In the genomic region with DNA sequence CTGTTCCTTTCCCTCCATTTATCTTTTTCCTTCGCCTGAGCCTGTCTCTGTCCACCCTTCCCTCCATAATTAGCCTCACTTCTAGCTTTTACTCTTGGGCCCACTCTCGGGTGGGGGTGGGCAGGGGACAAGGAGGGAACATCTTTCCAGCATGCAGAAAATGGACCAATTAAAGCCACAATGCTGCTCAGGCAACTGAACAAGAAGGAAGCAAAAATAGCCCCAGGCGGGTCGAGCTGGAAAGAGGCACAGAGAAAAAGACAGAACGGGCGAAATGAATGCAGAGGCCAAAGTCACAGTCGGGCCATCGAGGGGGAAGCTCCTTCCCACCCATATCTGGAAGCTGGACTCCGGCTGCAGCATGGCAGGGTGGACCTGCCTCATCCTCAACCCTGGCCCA, we compare ENCODE assay signal across 19 cellular contexts. TPM values are rescaled to one million over a fixed set of nuclear protein-coding genes. Genes with fewer than 3 reads are reported as not detected.
A peak's percentile ranks its signal among the peaks of the same experiment; 100 is the strongest.
DNase-seq lines count a peak whose midpoint lies in the region; ATAC-seq and TF ChIP-seq lines count a peak whose summit lies in the region.
"Had no signal": no experiment of that assay in that cellular context is flagged by ENCODE, and none has a peak within 500 bp of the region (broad histone marks: within the 10 kb centered on the region; RNA-seq: fewer than 3 reads in every experiment).

No MANE protein-coding gene starts in this region.

- H3K4me1 ChIP-seq in breast epithelium (peaks cover 8 to 29% of the 10 kb centered on the region in 2 donors), lower lobe of right lung (peaks cover 45% of the 10 kb centered on the region), transverse colon (peaks cover 0 to 25% (median 20%) of the 10 kb centered on the region in 4 donors), adrenal gland (replicated peaks in 1 of 2) (peaks cover 9 to 47% of the 10 kb centered on the region in 2 donors)

- no peak for ATAC-seq in lower lobe of right lung

- H3K4me3 ChIP-seq in breast epithelium (no peak overlapping the region), lower lobe of right lung (no peak overlapping the region), transverse colon (no peak overlapping the region), adrenal gland (no peak overlapping the region)
- H3K4me3 ChIP-seq: skin epidermis had no signal

- H3K36me3 Mint-ChIP-seq in MCF 10A (ENCODE audit: insufficient read depth, unreplicated experiment) = peaks cover under 1% of the 10 kb centered on the region
- H3K36me3 Mint-ChIP-seq: activated naive CD4-positive, alpha-beta T cell treated with anti-CD3 and anti-CD28 coated beads, Interleukin-2, amount 10 ng/mL, durations not matched to agents 7 days and 5 days had no signal

- peak in 1 of 2 donors; percentile 72 for DNase-seq in breast epithelium (ENCODE audit: low spot score in 2 of 2)
- no peak for DNase-seq in MCF 10A (ENCODE audit: unreplicated experiment)
- DNase-seq in RWPE1 (ENCODE audit: low spot score) = no peak
- no peak for DNase-seq in lower lobe of right lung
- no peak for DNase-seq in transverse colon
- DNase-seq in dermis blood vessel endothelial cell = no peak
- no peak for DNase-seq in adrenal gland
- DNase-seq in activated CD4-positive, alpha-beta T cell treated with anti-CD3 and anti-CD28 coated beads for 4 hours = no peak
- DNase-seq: activated CD4-positive, alpha-beta T cell treated with anti-CD3 and anti-CD28 coated beads for 1 hour; activated naive CD4-positive, alpha-beta T cell treated with anti-CD3 and anti-CD28 coated beads, Interleukin-2, amount 10 ng/mL, durations not matched to agents 7 days and 5 days; COR-L47; endodermal cell; foreskin melanocyte; GF-D8; midbrain; NCI-H187 treated with DMSO at 0.1 percent for 48 hours; NCI-H748 treated with DMSO at 0.1 percent for 48 hours; stimulated activated naive B cell treated with anti-CD40 and anti-IgM and Interleukin-4, amounts not matched to agents 10 μg/mL and 1 μg/mL and 100 μg/mL, for 72 hours had no signal

- in situ Hi-C loops in transverse colon (cut with MboI; ENCODE audit: low pct_ligation_motif_present in 1 of 4, low pct_unique_long_range_greater_than_20kb in 1 of 4, low sequenced_read_pairs in 3 of 4) = loop anchor here in 1 of 4 donors (25.0 kb wide), 1 partner anchor 525 kb away; the partner anchor contains the start of gene CD82

- H3K27me3 ChIP-seq in breast epithelium (no peaks in the 10 kb centered on the region), lower lobe of right lung (ENCODE audit: low read depth) (no peaks in the 10 kb centered on the region), transverse colon (no peaks in the 10 kb centered on the region), adrenal gland (no peaks in the 10 kb centered on the region)

- no peaks in the 10 kb centered on the region for H3K9me3 ChIP-seq in breast epithelium
- no peaks in the 10 kb centered on the region for H3K9me3 ChIP-seq in lower lobe of right lung
- H3K9me3 ChIP-seq in transverse colon = no peaks in the 10 kb centered on the region
- H3K9me3 ChIP-seq in adrenal gland (replicated peaks in 1 of 3) = no peaks in the 10 kb centered on the region

- H3K9me3 Mint-ChIP-seq in MCF 10A (ENCODE audit: unreplicated experiment) = peaks cover 12% of the 10 kb centered on the region
- H3K9me3 Mint-ChIP-seq: activated naive CD4-positive, alpha-beta T cell treated with anti-CD3 and anti-CD28 coated beads, Interleukin-2, amount 10 ng/mL, durations not matched to agents 7 days and 5 days; endodermal cell had no signal

- POLR2A ChIA-PET in MCF 10A (lab: Yijun Ruan, JAX) (interaction anchor here (0.6 to 2.6 kb wide), 2 partner anchors 10 to 1314 kb away, joined by 3 to 15 read pairs; no protein-coding TSS in a partner anchor), RWPE1 (lab: Yijun Ruan, JAX; ENCODE audit: low non-redundant PET) (no interaction called here)

- intact Hi-C loops in breast epithelium (cut with DNase I; ENCODE audit: low total_unique reads) (no loop called here), MCF 10A (cut with micrococcal nuclease) (no loop called here), lower lobe of right lung (cut with DNase I) (no loop called here), transverse colon (cut with DNase I; ENCODE audit: low total_unique reads) (no loop called here), adrenal gland (cut with DNase I) (no loop called here)

- 70 to 80% methylated on average over 6 to 9 of the region's 9 CpGs for WGBS in transverse colon (ENCODE audit: low coverage in 1 of 2), 2 donors
- WGBS in adrenal gland, 4 donors = 70 to 79% (median 75%) methylated on average over 9 of the region's 9 CpGs

- no peaks in the 10 kb centered on the region for H3K27me3 Mint-ChIP-seq in MCF 10A (ENCODE audit: insufficient read depth, unreplicated experiment)
- H3K27me3 Mint-ChIP-seq: stimulated activated naive B cell treated with anti-CD40 and anti-IgM and Interleukin-4, amounts not matched to agents 10 μg/mL and 1 μg/mL and 100 μg/mL, for 72 hours had no signal

- TF ChIP-seq CTCF in breast epithelium (IDR thresholded peaks at IDR 0.05) (no peak), MCF 10A (IDR thresholded peaks at IDR 0.05; ENCODE audit: unreplicated experiment) (no peak), RWPE1 (conservative IDR thresholded peaks at IDR 0.05; ENCODE audit: low read depth) (no peak), lower lobe of right lung (IDR thresholded peaks at IDR 0.05) (no peak), transverse colon (IDR thresholded peaks at IDR 0.05) (no peak), adrenal gland (IDR thresholded peaks at IDR 0.05) (no peak)

- no peak overlapping the region for H3K4me3 Mint-ChIP-seq in MCF 10A (ENCODE audit: unreplicated experiment)
- H3K4me3 Mint-ChIP-seq: activated naive CD4-positive, alpha-beta T cell treated with anti-CD3 and anti-CD28 coated beads, Interleukin-2, amount 10 ng/mL, durations not matched to agents 7 days and 5 days; endodermal cell had no signal

- no peak overlapping the region for H3K27ac Mint-ChIP-seq in MCF 10A (ENCODE audit: low read depth, unreplicated experiment)
- H3K27ac Mint-ChIP-seq: activated naive CD4-positive, alpha-beta T cell treated with anti-CD3 and anti-CD28 coated beads, Interleukin-2, amount 10 ng/mL, durations not matched to agents 7 days and 5 days; endodermal cell; stimulated activated naive B cell treated with anti-CD40 and anti-IgM and Interleukin-4, amounts not matched to agents 10 μg/mL and 1 μg/mL and 100 μg/mL, for 72 hours had no signal

- no TSS peak for BruUV-seq in MCF 10A (replicated peaks; lab: Mats Ljungman, UMichigan)

- peak overlapping the region; percentile 86 to 95 for H3K27ac ChIP-seq in breast epithelium
- H3K27ac ChIP-seq in RWPE1 = peak overlapping the region; percentile 99
- peak overlapping the region; percentile 1 for H3K27ac ChIP-seq in lower lobe of right lung
- peak overlapping the region; percentile 56 to 75 (median 72) for H3K27ac ChIP-seq in transverse colon
- H3K27ac ChIP-seq in adrenal gland = peak overlapping the region in 2 of 5 donors; percentile 57 to 93

- H3K36me3 ChIP-seq in breast epithelium (no peaks in the 10 kb centered on the region), lower lobe of right lung (no peaks in the 10 kb centered on the region), transverse colon (no peaks in the 10 kb centered on the region), adrenal gland (replicated peaks in 1 of 2) (no peaks in the 10 kb centered on the region)

- TF ChIP-seq POLR2A in breast epithelium (IDR thresholded peaks at IDR 0.05) (no peak), transverse colon (IDR thresholded peaks at IDR 0.05) (no peak), adrenal gland (IDR thresholded peaks at IDR 0.05) (no peak)

- TF ChIP-seq EP300 in transverse colon (IDR thresholded peaks at IDR 0.05; ENCODE audit: low read depth) = no peak

- peaks cover 40% of the 10 kb centered on the region for H3K4me1 Mint-ChIP-seq in MCF 10A (ENCODE audit: insufficient read depth, unreplicated experiment)

- CTCF ChIA-PET in MCF 10A (lab: Yijun Ruan, JAX) = interaction anchor here (0.7 to 1.8 kb wide), 5 partner anchors 10 to 438 kb away, joined by 3 to 6 read pairs (median 4); no protein-coding TSS in a partner anchor
- CTCF ChIA-PET in RWPE1 (lab: Yijun Ruan, JAX) = interaction anchor here (0.7 kb wide), 1 partner anchor 152 kb away, joined by 4 read pairs; no protein-coding TSS in a partner anchor

RNA-seq across cellular contexts. Expression of gene PRDM11, which starts 58.7 kb away (rescaled TPM):
- total RNA-seq in breast epithelium (10 to 100 TPM in 2 of 3 donors, 1 to 10 TPM in 1; 6.9 to 10.9 (median 10.8) TPM), MCF 10A (2022) (4.0 and 4.9 TPM in 2 replicates), lower lobe of right lung (15.1 TPM), transverse colon (10 to 100 TPM in 1 of 4 donors, 1 to 10 TPM in 3; 5.0 to 11.2 (median 7.9) TPM), dermis blood vessel endothelial cell (11.7 and 14.6 TPM in 2 replicates), adrenal gland (10 to 100 TPM; 11.0 to 16.9 (median 13.7) TPM)
- polyA plus RNA-seq in adrenal gland = 1 to 10 TPM; 3.3 to 6.4 (median 3.9) TPM
